In genomic region chr12:131391399-131391798, GRCh38 we compare ENCODE assay signal across 28 cellular contexts.
"Had no signal": no experiment of that assay in that cellular context is flagged by ENCODE, and none has a peak within 500 bp of the region (broad histone marks: within the 10 kb centered on the region; RNA-seq: fewer than 3 reads in every experiment).

No MANE protein-coding gene starts in this region.

- H3K9me3 Mint-ChIP-seq: activated B cell treated with CpG ODN at 0.5 μM for 24 hours; activated CD4-positive, alpha-beta memory T cell treated with anti-CD3 and anti-CD28 coated beads, Interleukin-2, amount 10 ng/mL, durations not matched to agents 7 days and 5 days had no signal

- H3K27ac ChIP-seq: brain microvascular endothelial cell, SJCRH30, SK-N-MC, VCaP had no signal

- DNase-seq: activated B cell treated with CpG ODN at 0.5 μM for 24 hours; activated CD4-positive, alpha-beta memory T cell treated with anti-CD3 and anti-CD28 coated beads, Interleukin-2, amount 10 ng/mL, durations not matched to agents 7 days and 5 days; activated CD4-positive, alpha-beta T cell treated with anti-CD3 and anti-CD28 coated beads for 48 hours; activated CD4-positive, CD25-positive, alpha-beta regulatory T cell treated with anti-CD3 and anti-CD28 coated beads, Interleukin-2, amount 50 U/mL, for 72 hours; activated CD8-positive, alpha-beta memory T cell treated with anti-CD3 and anti-CD28 coated beads for 24 hours; activated CD8-positive, alpha-beta memory T cell treated with anti-CD3 and anti-CD28 coated beads, Interleukin-2, amount 10 ng/mL, durations not matched to agents 7 days and 5 days; activated CD8-positive, alpha-beta memory T cell treated with anti-CD3 and anti-CD28 coated beads, Interleukin-2, amount 50 U/mL, for 48 hours; activated effector memory CD4-positive, alpha-beta T cell treated with Interleukin-2 at 50 U/mL for 16 hours; activated naive CD4-positive, alpha-beta T cell treated with anti-CD3 and anti-CD28 coated beads, Interleukin-2, amount 10 ng/mL, durations not matched to agents 7 days and 5 days; activated T-cell treated with anti-CD3 and anti-CD28 coated beads, Interleukin-2, amount 50 U/mL, for 48 hours; amniotic stem cell; brain microvascular endothelial cell; central memory CD4-positive, alpha-beta T cell; MM.1S; MV-4-11; NCI-H1092; NCI-H1436 treated with DMSO at 0.1 percent for 48 hours; NCI-H1694 treated with DMSO at 0.1 percent for 48 hours; NCI-H2029; NCI-H345; NCI-H524 treated with DMSO at 0.1 percent for 48 hours; SJCRH30; T-helper 9 cell had no signal

- H3K27ac Mint-ChIP-seq: activated B cell treated with CpG ODN at 0.5 μM for 24 hours; activated CD4-positive, alpha-beta memory T cell treated with anti-CD3 and anti-CD28 coated beads, Interleukin-2, amount 10 ng/mL, durations not matched to agents 7 days and 5 days; activated CD8-positive, alpha-beta memory T cell treated with anti-CD3 and anti-CD28 coated beads, Interleukin-2, amount 10 ng/mL, durations not matched to agents 7 days and 5 days; activated naive CD4-positive, alpha-beta T cell treated with anti-CD3 and anti-CD28 coated beads, Interleukin-2, amount 10 ng/mL, durations not matched to agents 7 days and 5 days; activated naive CD8-positive, alpha-beta T cell; T-helper 1 cell treated with Interleukin-12 subunit alpha and Interleukin-12 subunit beta and Interleukin-4 antibody, amounts not matched to agents 30 μg/mL and 1 μg/mL, for 36 hours had no signal

- H3K4me3 ChIP-seq: SJCRH30, SK-N-MC had no signal

- H3K36me3 ChIP-seq: brain microvascular endothelial cell, SJCRH30 had no signal

- ATAC-seq: activated CD8-positive, alpha-beta memory T cell treated with anti-CD3 and anti-CD28 coated beads, Interleukin-2, amount 10 ng/mL, durations not matched to agents 7 days and 5 days; Panc1 had no signal

- H3K4me3 Mint-ChIP-seq: activated B cell treated with CpG ODN at 0.5 μM for 24 hours; activated CD4-positive, alpha-beta memory T cell treated with anti-CD3 and anti-CD28 coated beads, Interleukin-2, amount 10 ng/mL, durations not matched to agents 7 days and 5 days; activated CD8-positive, alpha-beta memory T cell treated with anti-CD3 and anti-CD28 coated beads, Interleukin-2, amount 10 ng/mL, durations not matched to agents 7 days and 5 days; activated naive CD4-positive, alpha-beta T cell treated with anti-CD3 and anti-CD28 coated beads, Interleukin-2, amount 10 ng/mL, durations not matched to agents 7 days and 5 days; activated naive CD8-positive, alpha-beta T cell; T-helper 1 cell treated with Interleukin-12 subunit alpha and Interleukin-12 subunit beta and Interleukin-4 antibody, amounts not matched to agents 30 μg/mL and 1 μg/mL, for 36 hours had no signal

- H3K27me3 Mint-ChIP-seq: activated CD4-positive, alpha-beta memory T cell treated with anti-CD3 and anti-CD28 coated beads, Interleukin-2, amount 10 ng/mL, durations not matched to agents 7 days and 5 days; activated CD8-positive, alpha-beta memory T cell treated with anti-CD3 and anti-CD28 coated beads, Interleukin-2, amount 10 ng/mL, durations not matched to agents 7 days and 5 days; activated naive CD4-positive, alpha-beta T cell treated with anti-CD3 and anti-CD28 coated beads, Interleukin-2, amount 10 ng/mL, durations not matched to agents 7 days and 5 days had no signal

- H3K4me1 Mint-ChIP-seq: activated B cell treated with CpG ODN at 0.5 μM for 24 hours; activated CD4-positive, alpha-beta memory T cell treated with anti-CD3 and anti-CD28 coated beads, Interleukin-2, amount 10 ng/mL, durations not matched to agents 7 days and 5 days; activated CD8-positive, alpha-beta memory T cell treated with anti-CD3 and anti-CD28 coated beads, Interleukin-2, amount 10 ng/mL, durations not matched to agents 7 days and 5 days; activated naive CD4-positive, alpha-beta T cell treated with anti-CD3 and anti-CD28 coated beads, Interleukin-2, amount 10 ng/mL, durations not matched to agents 7 days and 5 days had no signal

- H3K4me1 ChIP-seq: SJCRH30 had no signal

- H3K27me3 ChIP-seq: brain microvascular endothelial cell, SJCRH30 had no signal

- H3K9me3 ChIP-seq: SJCRH30 had no signal

- H3K36me3 Mint-ChIP-seq: activated CD8-positive, alpha-beta memory T cell treated with anti-CD3 and anti-CD28 coated beads, Interleukin-2, amount 10 ng/mL, durations not matched to agents 7 days and 5 days; activated naive CD4-positive, alpha-beta T cell treated with anti-CD3 and anti-CD28 coated beads, Interleukin-2, amount 10 ng/mL, durations not matched to agents 7 days and 5 days; activated naive CD8-positive, alpha-beta T cell had no signal
